1 cellular context compared by ENCODE assay signal in genomic region chr10:96290368-96291133, GRCh38.
TF ChIP-seq lines count a peak whose summit lies in the region.

No MANE protein-coding gene starts in this region.

TF ChIP-seq in GM12878, 131 proteins besides CTCF, POLR2A, EP300 and RAD21 (continued from another document and continues in another):
- TF ChIP-seq IRF5 (IDR thresholded peaks at IDR 0.05; ENCODE audit: borderline replicate concordance) (no peak), NKRF (conservative IDR thresholded peaks at IDR 0.05) (no peak), POLR2AphosphoS2 (IDR thresholded peaks at IDR 0.05; ENCODE audit: low read depth, low read length) (no peak), SMARCA5 (IDR thresholded peaks at IDR 0.05) (peak; percentile 81), PRDM15 (CRISPR knock-in tag; IDR thresholded peaks at IDR 0.05) (no peak), LARP7 (IDR thresholded peaks at IDR 0.05) (no peak), CEBPZ (IDR thresholded peaks at IDR 0.05; ENCODE audit: low read depth, low read length) (no peak), USF2 (IDR thresholded peaks at IDR 0.05; ENCODE audit: borderline replicate concordance, low read depth, low read length) (no peak), ATF2 (IDR thresholded peaks at IDR 0.05; ENCODE audit: low read length) (peak; percentile 90), BMI1 (IDR thresholded peaks at IDR 0.05; ENCODE audit: borderline replicate concordance) (no peak), SIN3A (IDR thresholded peaks at IDR 0.05; ENCODE audit: low read depth, low read length) (no peak), SP1 (IDR thresholded peaks at IDR 0.05; ENCODE audit: low read depth, low read length) (no peak), E2F8 (IDR thresholded peaks at IDR 0.05; ENCODE audit: low read depth, partially characterized antibody) (no peak), HSF1 (IDR thresholded peaks at IDR 0.05; ENCODE audit: low read depth, low read length) (0 out of 2 replicates have a peak, but pooled peaks have one; percentile 74), FOXK2 (IDR thresholded peaks at IDR 0.05) (no peak), SREBF1 (IDR thresholded peaks at IDR 0.05; ENCODE audit: low read length) (no peak), EED (IDR thresholded peaks at IDR 0.05; ENCODE audit: low read depth) (peak; percentile 75), RB1 (IDR thresholded peaks at IDR 0.05; ENCODE audit: borderline replicate concordance) (no peak), CUX1 (IDR thresholded peaks at IDR 0.05; ENCODE audit: insufficient replicate concordance, low read depth, low read length) (no peak), GABPA (IDR thresholded peaks at IDR 0.05; ENCODE audit: low read depth) (peak; percentile 45; the same call in 1 of the 2 replicates), ZNF24 (IDR thresholded peaks at IDR 0.05) (peak; percentile 69; the same call in 1 of the 2 replicates), NFXL1 (IDR thresholded peaks at IDR 0.05; ENCODE audit: borderline replicate concordance) (no peak), SRF (IDR thresholded peaks at IDR 0.05; ENCODE audit: low read depth in 2 of 2, low read length in 2 of 2) (no peak), HCFC1 (IDR thresholded peaks at IDR 0.05; ENCODE audit: low read length) (no peak), SPI1 (IDR thresholded peaks at IDR 0.05; ENCODE audit: borderline replicate concordance, insufficient read depth, low read depth, low read length) (peak; percentile 67)
